In genomic region chr7:29255839-29256782, GRCh38 we compare ENCODE assay signal across 14 cellular contexts.
DNase-seq lines count a peak whose midpoint lies in the region; ATAC-seq and TF ChIP-seq lines count a peak whose summit lies in the region.
"Had no signal": no experiment of that assay in that cellular context is flagged by ENCODE, and none has a peak within 500 bp of the region (broad histone marks: within the 10 kb centered on the region; RNA-seq: fewer than 3 reads in every experiment).

No MANE protein-coding gene starts in this region.

- H3K9me3 Mint-ChIP-seq in CD14-positive monocyte = peaks cover 0 to 2% (median 0%) of the 10 kb centered on the region in 7 donors

- peak; percentile 92 for ATAC-seq in RWPE2 (ENCODE audit: low read depth)
- peak; percentile 98 for ATAC-seq in foreskin keratinocyte

- DNase-seq in NCI-H1105 treated with DMSO at 0.1 percent for 48 hours (lab: John Stamatoyannopoulos, UW) (peak; percentile 8), NCI-H1105 (lab: John Stamatoyannopoulos, UW) (no peak), RWPE2 (ENCODE audit: low spot score) (no peak), foreskin keratinocyte (peak; percentile 78 to 96), renal cortical epithelial cell (ENCODE audit: low read depth) (peak; percentile 71), HCEC 1CT (no peak), CD14-positive monocyte (ENCODE audit: low spot score) (no peak)
- no peak for DNase-seq in activated CD4-positive, alpha-beta T cell treated with anti-CD3 and anti-CD28 coated beads for 48 hours
- DNase-seq: 8988T; activated naive CD8-positive, alpha-beta T cell treated with anti-CD3 and anti-CD28 coated beads, Interleukin-2, amount 10 ng/mL, durations not matched to agents 7 days and 5 days; H7; hippocampal formation; NCI-H1436 treated with DMSO at 0.1 percent for 48 hours; transverse colon had no signal

- H3K27ac Mint-ChIP-seq in CD14-positive monocyte = peak overlapping the region in 1 of 7 donors; percentile 38
- H3K27ac Mint-ChIP-seq: activated naive CD8-positive, alpha-beta T cell treated with anti-CD3 and anti-CD28 coated beads, Interleukin-2, amount 10 ng/mL, durations not matched to agents 7 days and 5 days had no signal

- H3K9me3 ChIP-seq in RWPE2 (ENCODE audit: severe bottlenecking) = no peaks in the 10 kb centered on the region
- H3K9me3 ChIP-seq: transverse colon had no signal

- no peak for TF ChIP-seq CTCF in RWPE2 (IDR thresholded peaks at IDR 0.05; ENCODE audit: poor library complexity, severe bottlenecking)
- TF ChIP-seq CTCF in foreskin keratinocyte (conservative IDR thresholded peaks at IDR 0.05) = peak; percentile 23
- no peak for TF ChIP-seq CTCF in CD14-positive monocyte (IDR thresholded peaks at IDR 0.05)

- intact Hi-C loops in CD14-positive monocyte (cut with micrococcal nuclease) = no loop called here

- no peaks in the 10 kb centered on the region for H3K4me1 Mint-ChIP-seq in CD14-positive monocyte
- H3K4me1 Mint-ChIP-seq: activated naive CD8-positive, alpha-beta T cell treated with anti-CD3 and anti-CD28 coated beads, Interleukin-2, amount 10 ng/mL, durations not matched to agents 7 days and 5 days had no signal

- H3K4me3 Mint-ChIP-seq in CD14-positive monocyte = no peak overlapping the region
- H3K4me3 Mint-ChIP-seq: activated naive CD8-positive, alpha-beta T cell treated with anti-CD3 and anti-CD28 coated beads, Interleukin-2, amount 10 ng/mL, durations not matched to agents 7 days and 5 days had no signal

- no peaks in the 10 kb centered on the region for H3K36me3 ChIP-seq in RWPE2 (ENCODE audit: low read depth)
- H3K36me3 ChIP-seq: transverse colon had no signal

- H3K27me3 ChIP-seq in RWPE2 (ENCODE audit: insufficient read depth, poor library complexity, severe bottlenecking) (no peaks in the 10 kb centered on the region), foreskin keratinocyte (no peaks in the 10 kb centered on the region)
- H3K27me3 ChIP-seq: transverse colon had no signal

- H3K4me3 ChIP-seq in RWPE2 (ENCODE audit: severe bottlenecking) = no peak overlapping the region
- H3K4me3 ChIP-seq: transverse colon had no signal

- H3K4me1 ChIP-seq in RWPE2 (ENCODE audit: insufficient read depth, poor library complexity, severe bottlenecking) (peaks cover 17% of the 10 kb centered on the region), foreskin keratinocyte (peaks cover 13% of the 10 kb centered on the region)

- peaks cover 0 to 2% (median 0%) of the 10 kb centered on the region in 3 donors for H3K27me3 Mint-ChIP-seq in CD14-positive monocyte (ENCODE audit: low read depth in 3 of 3)

- peak overlapping the region; percentile 30 for H3K27ac ChIP-seq in RWPE2 (ENCODE audit: poor library complexity, severe bottlenecking)
- H3K27ac ChIP-seq in foreskin keratinocyte = peak overlapping the region; percentile 58
- H3K27ac ChIP-seq: transverse colon had no signal

- H3K36me3 Mint-ChIP-seq in CD14-positive monocyte = peaks cover 14 to 39% of the 10 kb centered on the region in 2 donors
- H3K36me3 Mint-ChIP-seq: activated naive CD8-positive, alpha-beta T cell treated with anti-CD3 and anti-CD28 coated beads, Interleukin-2, amount 10 ng/mL, durations not matched to agents 7 days and 5 days had no signal

Comparison
In these comparisons a context has a peak if more than half of its experiments do, and no peak if none do; other contexts are left out.
1. DNase-seq: peak in NCI-H1105 treated with DMSO at 0.1 percent for 48 hours (single experiment), foreskin keratinocyte (2 of 2) and renal cortical epithelial cell (single experiment); none in NCI-H1105 (single experiment), RWPE2 (single experiment), HCEC 1CT (single experiment), activated CD4-positive, alpha-beta T cell treated with anti-CD3 and anti-CD28 coated beads for 48 hours (single experiment) and CD14-positive monocyte (single experiment).